ENCODE assay signal across 9 cellular contexts in genomic region chr16:22007159-22007508, GRCh38. TPM values are rescaled to one million over a fixed set of nuclear protein-coding genes. Genes with fewer than 3 reads are reported as not detected.
DNase-seq lines count a peak whose midpoint lies in the region; ATAC-seq, FAIRE-seq and TF ChIP-seq lines count a peak whose summit lies in the region.
"Had no signal": no experiment of that assay in that cellular context is flagged by ENCODE, and none has a peak within 500 bp of the region (broad histone marks: within the 10 kb centered on the region; RNA-seq: fewer than 3 reads in every experiment).

No MANE protein-coding gene starts in this region.

- H3K9ac ChIP-seq in kidney (ENCODE audit: low read length in 2 of 2) = peak overlapping the region in 1 of 2 donors; percentile 48

- DNase-seq in activated CD4-positive, alpha-beta T cell treated with anti-CD3 and anti-CD28 coated beads for 36 hours = no peak
- DNase-seq in activated CD4-positive, alpha-beta T cell treated with anti-CD3 and anti-CD28 coated beads for 48 hours = no peak
- DNase-seq in kidney = no peak
- no peak for DNase-seq in thoracic aorta (ENCODE audit: low spot score)
- DNase-seq in NCI-H1436 (lab: John Stamatoyannopoulos, UW) = no peak
- no peak for DNase-seq in NCI-H2196 treated with DMSO at 0.1 percent for 48 hours (lab: John Stamatoyannopoulos, UW; ENCODE audit: unreplicated experiment)

- H3K9me3 ChIP-seq in kidney (ENCODE audit: control insufficient read depth in 1 of 2, low read length in 2 of 2) = no peaks in the 10 kb centered on the region
- no peaks in the 10 kb centered on the region for H3K9me3 ChIP-seq in thoracic aorta

- peak overlapping the region; percentile 79 for H3K27ac Mint-ChIP-seq in activated CD4-positive, alpha-beta T cell treated with anti-CD3 and anti-CD28 coated beads for 36 hours
- H3K27ac Mint-ChIP-seq in activated naive CD8-positive, alpha-beta T cell = peak overlapping the region; percentile 84

- H3K27ac ChIP-seq in kidney (ENCODE audit: low read depth in 2 of 2, low read length in 2 of 2) (no peak overlapping the region), thoracic aorta (peak overlapping the region; percentile 63 to 74)

- no peak for TF ChIP-seq CTCF in kidney (IDR thresholded peaks at IDR 0.05; ENCODE audit: borderline replicate concordance, extremely low read depth, insufficient read depth)
- no peak for TF ChIP-seq CTCF in thoracic aorta (IDR thresholded peaks at IDR 0.05)

- POLR2A ChIA-PET in activated CD4-positive, alpha-beta T cell treated with anti-CD3 and anti-CD28 coated beads for 36 hours (lab: Charles Lee) = no interaction called here

- ATAC-seq in activated CD4-positive, alpha-beta T cell treated with anti-CD3 and anti-CD28 coated beads for 36 hours = no peak
- ATAC-seq in thoracic aorta (ENCODE audit: insufficient number of reproducible peaks, low FRiP score, low read depth) (no peak), HG03342 (IDR thresholded peaks at IDR 0.05; ENCODE audit: unreplicated experiment) (no peak)

- H3K4me1 Mint-ChIP-seq in activated CD4-positive, alpha-beta T cell treated with anti-CD3 and anti-CD28 coated beads for 36 hours = peaks cover 38% of the 10 kb centered on the region
- H3K4me1 Mint-ChIP-seq in activated naive CD8-positive, alpha-beta T cell (ENCODE audit: low read depth) = peaks cover 36% of the 10 kb centered on the region

- H3K36me3 ChIP-seq in kidney (ENCODE audit: control insufficient read depth in 1 of 2, insufficient read depth in 2 of 2, low read length in 2 of 2) (no peaks in the 10 kb centered on the region), thoracic aorta (no peaks in the 10 kb centered on the region)

- H3K27me3 ChIP-seq in thoracic aorta (replicated peaks; ENCODE audit: insufficient read depth) = no peaks in the 10 kb centered on the region

- H3K27me3 Mint-ChIP-seq in activated CD4-positive, alpha-beta T cell treated with anti-CD3 and anti-CD28 coated beads for 36 hours = no peaks in the 10 kb centered on the region
- H3K27me3 Mint-ChIP-seq in activated naive CD8-positive, alpha-beta T cell = no peaks in the 10 kb centered on the region

- H3K9me3 Mint-ChIP-seq in activated CD4-positive, alpha-beta T cell treated with anti-CD3 and anti-CD28 coated beads for 36 hours (ENCODE audit: low read depth) = no peaks in the 10 kb centered on the region
- no peaks in the 10 kb centered on the region for H3K9me3 Mint-ChIP-seq in activated naive CD8-positive, alpha-beta T cell (ENCODE audit: low read depth)

- intact Hi-C loops in activated CD4-positive, alpha-beta T cell treated with anti-CD3 and anti-CD28 coated beads for 36 hours (cut with DNase I, micrococcal nuclease) = no loop called here
- intact Hi-C loops in kidney (cut with DNase I) = loop anchor here (5.0 kb wide), 1 partner anchor 70 kb away; no protein-coding TSS in a partner anchor

- H3K4me3 Mint-ChIP-seq in activated CD4-positive, alpha-beta T cell treated with anti-CD3 and anti-CD28 coated beads for 36 hours = peak overlapping the region; percentile 79
- H3K4me3 Mint-ChIP-seq in activated naive CD8-positive, alpha-beta T cell = peak overlapping the region; percentile 89

- H3K4me1 ChIP-seq in kidney (ENCODE audit: control insufficient read depth in 1 of 2, insufficient read depth in 1 of 2, low read depth in 1 of 2, low read length in 2 of 2) = peaks cover 0 to 8% of the 10 kb centered on the region in 2 donors
- H3K4me1 ChIP-seq in thoracic aorta (ENCODE audit: control insufficient read depth in 1 of 2, low read depth in 2 of 2) = peaks cover 9 to 24% of the 10 kb centered on the region in 2 donors

- no peak for FAIRE-seq in kidney (lab: Jason Lieb, UNC)

- H3K4me3 ChIP-seq in kidney (ENCODE audit: low read length in 2 of 2) (peak overlapping the region; percentile 48 to 79), thoracic aorta (peak overlapping the region; percentile 90)

- peaks cover 5% of the 10 kb centered on the region for H3K36me3 Mint-ChIP-seq in activated CD4-positive, alpha-beta T cell treated with anti-CD3 and anti-CD28 coated beads for 36 hours (ENCODE audit: low read depth)
- no peaks in the 10 kb centered on the region for H3K36me3 Mint-ChIP-seq in activated naive CD8-positive, alpha-beta T cell

- CTCF ChIA-PET in activated CD4-positive, alpha-beta T cell treated with anti-CD3 and anti-CD28 coated beads for 36 hours (lab: Charles Lee) = interaction anchor here (0.6 to 16.9 kb wide), 5 partner anchors 56 to 290 kb away, joined by 3 to 326 read pairs (median 4); no protein-coding TSS in a partner anchor

RNA-seq across cellular contexts. Expression of gene MOSMO, which starts 0.8 kb away (rescaled TPM):
- total RNA-seq in activated CD4-positive, alpha-beta T cell treated with anti-CD3 and anti-CD28 coated beads for 36 hours = 1 to 10 TPM; 7.7 to 8.0 TPM
- total RNA-seq in kidney (12.8 TPM), thoracic aorta (10 to 100 TPM; 16.1 to 33.6 TPM)
- polyA plus RNA-seq in kidney (ENCODE audit: insufficient read depth, low read depth, low replicate concordance) = 6.3 TPM

RNA-seq across cellular contexts. Expression of gene PDZD9, which starts 6.2 kb away (rescaled TPM):
- total RNA-seq in activated CD4-positive, alpha-beta T cell treated with anti-CD3 and anti-CD28 coated beads for 36 hours = not detected
- total RNA-seq in kidney = not detected
- polyA plus RNA-seq in kidney (ENCODE audit: insufficient read depth, low read depth, low replicate concordance) = not detected
- total RNA-seq in thoracic aorta = not detected
- total RNA-seq: SK-MEL-5 had no signal

RNA-seq across cellular contexts. Expression of gene UQCRC2, which starts 54.0 kb away (rescaled TPM):
- 100 to 1,000 TPM; 321 to 367 TPM for total RNA-seq in activated CD4-positive, alpha-beta T cell treated with anti-CD3 and anti-CD28 coated beads for 36 hours
- 199 TPM for total RNA-seq in kidney
- 314 TPM for polyA plus RNA-seq in kidney (ENCODE audit: insufficient read depth, low read depth, low replicate concordance)
- 100 to 1,000 TPM in 1 of 2 donors, 10 to 100 TPM in 1; 79.5 to 122 TPM for total RNA-seq in thoracic aorta

Comparison
In these comparisons a context has a peak if more than half of its experiments do, and no peak if none do; other contexts are left out.
1. H3K27ac ChIP-seq: peak in thoracic aorta (2 of 2); none in kidney (0 of 2).